In the genomic region with DNA sequence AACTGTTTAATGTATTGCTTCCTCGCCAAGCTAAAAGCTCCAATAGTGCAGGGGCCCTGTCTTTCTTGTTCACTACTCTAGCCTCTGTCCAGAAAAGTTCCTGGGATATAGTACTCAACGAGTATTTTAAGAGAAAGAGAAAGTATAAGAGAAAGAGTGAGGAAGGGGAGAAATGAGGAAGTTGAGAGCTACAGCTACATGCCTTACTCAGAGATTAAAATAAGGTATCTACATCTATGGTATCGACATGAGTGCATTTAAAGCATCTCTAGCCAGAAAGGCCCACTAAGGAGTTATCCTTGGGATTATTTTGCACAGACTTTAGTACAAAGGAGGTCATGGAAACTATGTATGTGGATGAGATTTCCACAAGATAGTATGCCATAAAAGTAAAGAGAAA, we compare ENCODE assay signal across 9 cellular contexts. TPM values are rescaled to one million over a fixed set of nuclear protein-coding genes. Genes with fewer than 3 reads are reported as not detected.
DNase-seq lines count a peak whose midpoint lies in the region; ATAC-seq and TF ChIP-seq lines count a peak whose summit lies in the region.
"Had no signal": no experiment of that assay in that cellular context is flagged by ENCODE, and none has a peak within 500 bp of the region (broad histone marks: within the 10 kb centered on the region; RNA-seq: fewer than 3 reads in every experiment).

No MANE protein-coding gene starts in this region.

- no peak overlapping the region for H2AFZ ChIP-seq in OCI-LY7 (ENCODE audit: low read length)

- no peaks in the 10 kb centered on the region for H3K27me3 ChIP-seq in thoracic aorta (replicated peaks; ENCODE audit: insufficient read depth)

- H3K4me1 ChIP-seq in OCI-LY7 (ENCODE audit: insufficient read depth, low read length, poor library complexity, severe bottlenecking): peaks cover 47% of the 10 kb centered on the region
- H3K4me1 ChIP-seq in thoracic aorta (ENCODE audit: control insufficient read depth in 1 of 2, low read depth in 2 of 2): peaks cover 42 to 45% of the 10 kb centered on the region in 2 donors

- H3K27ac ChIP-seq in OCI-LY7 (ENCODE audit: low read depth, low read length, poor library complexity, severe bottlenecking) (no peak overlapping the region), thoracic aorta (peak overlapping the region in 1 of 2 donors; percentile 1)

- H3K27ac Mint-ChIP-seq in activated CD8-positive, alpha-beta T cell treated with anti-CD3 and anti-CD28 coated beads for 36 hours: peak overlapping the region; percentile 1
- no peak overlapping the region for H3K27ac Mint-ChIP-seq in activated CD8-positive, alpha-beta T cell treated with anti-CD3 and anti-CD28 coated beads, Interleukin-2, amount 10 ng/mL, durations not matched to agents 7 days and 5 days

- no peak for TF ChIP-seq CTCF in activated CD8-positive, alpha-beta T cell treated with anti-CD3 and anti-CD28 coated beads for 36 hours (IDR thresholded peaks at IDR 0.05)
- TF ChIP-seq CTCF in OCI-LY7 (conservative IDR thresholded peaks at IDR 0.05; ENCODE audit: low read length) (no peak), thoracic aorta (IDR thresholded peaks at IDR 0.05) (no peak)

- BruUV-seq in OCI-LY7 (replicated peaks; lab: Mats Ljungman, UMichigan): no TSS peak

- CTCF ChIA-PET in activated CD8-positive, alpha-beta T cell treated with anti-CD3 and anti-CD28 coated beads for 36 hours (lab: Charles Lee): interaction anchor here (1.1 to 1.3 kb wide), 2 partner anchors 13 to 19 kb away, joined by 4 read pairs; no protein-coding TSS in a partner anchor
- CTCF ChIA-PET in activated CD8-positive, alpha-beta T cell treated with anti-CD3 and anti-CD28 coated beads, Interleukin-2, amount 10 ng/mL, durations not matched to agents 7 days and 5 days (lab: Charles Lee): interaction anchor here (1.1 to 1.8 kb wide), 3 partner anchors 10 to 25 kb away, joined by 3 to 5 read pairs (median 4); no protein-coding TSS in a partner anchor
- CTCF ChIA-PET in OCI-LY7 (lab: Charles Lee; ENCODE audit: unreplicated experiment): no interaction called here

- no peak overlapping the region for H3K4me3 Mint-ChIP-seq in activated CD8-positive, alpha-beta T cell treated with anti-CD3 and anti-CD28 coated beads for 36 hours
- no peak overlapping the region for H3K4me3 Mint-ChIP-seq in activated CD8-positive, alpha-beta T cell treated with anti-CD3 and anti-CD28 coated beads, Interleukin-2, amount 10 ng/mL, durations not matched to agents 7 days and 5 days

- H4K20me1 ChIP-seq in OCI-LY7 (ENCODE audit: insufficient read depth, low read length): peaks cover 36% of the 10 kb centered on the region

- DNase-seq in activated CD8-positive, alpha-beta T cell treated with anti-CD3 and anti-CD28 coated beads for 36 hours: no peak
- DNase-seq in activated CD8-positive, alpha-beta T cell treated with anti-CD3 and anti-CD28 coated beads, Interleukin-2, amount 10 ng/mL, durations not matched to agents 7 days and 5 days: no peak
- DNase-seq in OCI-LY7 (ENCODE audit: low spot score) (no peak), thoracic aorta (ENCODE audit: low spot score) (no peak), UCSD-AML1 (lab: John Stamatoyannopoulos, UW; ENCODE audit: unreplicated experiment) (no peak), cerebellum (ENCODE audit: low spot score) (no peak), ACHN (no peak)
- DNase-seq: H7 had no signal

- in situ Hi-C loops in ACHN (cut with HindIII; ENCODE audit: low pct_ligation_motif_present, low pct_unique_long_range_greater_than_20kb, low sequenced_read_pairs): no loop called here

- peaks cover 33% of the 10 kb centered on the region for H3K36me3 Mint-ChIP-seq in activated CD8-positive, alpha-beta T cell treated with anti-CD3 and anti-CD28 coated beads for 36 hours (ENCODE audit: low read depth)
- H3K36me3 Mint-ChIP-seq in activated CD8-positive, alpha-beta T cell treated with anti-CD3 and anti-CD28 coated beads, Interleukin-2, amount 10 ng/mL, durations not matched to agents 7 days and 5 days (ENCODE audit: low read depth): peaks cover 24% of the 10 kb centered on the region

- intact Hi-C loops in activated CD8-positive, alpha-beta T cell treated with anti-CD3 and anti-CD28 coated beads for 36 hours (cut with micrococcal nuclease): no loop called here
- intact Hi-C loops in OCI-LY7 (cut with micrococcal nuclease; ENCODE audit: unreplicated experiment): no loop called here

- peaks cover 79% of the 10 kb centered on the region for H3K79me2 ChIP-seq in OCI-LY7 (ENCODE audit: insufficient read depth, low read depth, low read length)

- H3K9me3 Mint-ChIP-seq in activated CD8-positive, alpha-beta T cell treated with anti-CD3 and anti-CD28 coated beads for 36 hours: no peaks in the 10 kb centered on the region
- H3K9me3 Mint-ChIP-seq in activated CD8-positive, alpha-beta T cell treated with anti-CD3 and anti-CD28 coated beads, Interleukin-2, amount 10 ng/mL, durations not matched to agents 7 days and 5 days (ENCODE audit: insufficient read depth): no peaks in the 10 kb centered on the region

- POLR2A ChIA-PET in activated CD8-positive, alpha-beta T cell treated with anti-CD3 and anti-CD28 coated beads for 36 hours (lab: Charles Lee): no interaction called here
- POLR2A ChIA-PET in activated CD8-positive, alpha-beta T cell treated with anti-CD3 and anti-CD28 coated beads, Interleukin-2, amount 10 ng/mL, durations not matched to agents 7 days and 5 days (lab: Charles Lee): no interaction called here
- POLR2A ChIA-PET in OCI-LY7 (lab: Charles Lee): interaction anchor here (0.6 to 3.1 kb wide), 6 partner anchors 9 to 855 kb away, joined by 3 to 18 read pairs (median 4); no protein-coding TSS in a partner anchor

- peaks cover 26% of the 10 kb centered on the region for H3K36me3 ChIP-seq in OCI-LY7 (ENCODE audit: insufficient read depth, low read length)
- peaks cover 7% of the 10 kb centered on the region for H3K36me3 ChIP-seq in thoracic aorta

- H3K9me3 ChIP-seq in OCI-LY7 (ENCODE audit: low read length) (no peaks in the 10 kb centered on the region), thoracic aorta (no peaks in the 10 kb centered on the region)

- no peak for ATAC-seq in activated CD8-positive, alpha-beta T cell treated with anti-CD3 and anti-CD28 coated beads for 36 hours
- ATAC-seq in activated CD8-positive, alpha-beta T cell treated with anti-CD3 and anti-CD28 coated beads, Interleukin-2, amount 10 ng/mL, durations not matched to agents 7 days and 5 days: no peak
- ATAC-seq in HG02981 (IDR thresholded peaks at IDR 0.05; ENCODE audit: unreplicated experiment) (peak; percentile 70), thoracic aorta (ENCODE audit: insufficient number of reproducible peaks, low FRiP score, low read depth) (no peak)

- peak overlapping the region; percentile 51 for H3K4me2 ChIP-seq in OCI-LY7 (ENCODE audit: low read length)

- H3K27me3 Mint-ChIP-seq in activated CD8-positive, alpha-beta T cell treated with anti-CD3 and anti-CD28 coated beads for 36 hours: no peaks in the 10 kb centered on the region
- no peaks in the 10 kb centered on the region for H3K27me3 Mint-ChIP-seq in activated CD8-positive, alpha-beta T cell treated with anti-CD3 and anti-CD28 coated beads, Interleukin-2, amount 10 ng/mL, durations not matched to agents 7 days and 5 days (ENCODE audit: low read depth)

- H3K4me1 Mint-ChIP-seq in activated CD8-positive, alpha-beta T cell treated with anti-CD3 and anti-CD28 coated beads for 36 hours (ENCODE audit: low read depth): peaks cover 57% of the 10 kb centered on the region
- H3K4me1 Mint-ChIP-seq in activated CD8-positive, alpha-beta T cell treated with anti-CD3 and anti-CD28 coated beads, Interleukin-2, amount 10 ng/mL, durations not matched to agents 7 days and 5 days (ENCODE audit: low read depth): peaks cover 24% of the 10 kb centered on the region

- H3K4me3 ChIP-seq in OCI-LY7 (ENCODE audit: low read depth, low read length, poor library complexity, severe bottlenecking): peak overlapping the region; percentile 11
- peak overlapping the region; percentile 1 for H3K4me3 ChIP-seq in thoracic aorta

- no peaks in the 10 kb centered on the region for H3K9me2 ChIP-seq in OCI-LY7 (ENCODE audit: insufficient read depth, low read length)

RNA-seq across cellular contexts. Expression of a gene that starts 28.5 kb away (rescaled TPM):
- 100 to 1,000 TPM in 1 of 2 experiments, 10 to 100 TPM in 1; 97.5 to 101 TPM for total RNA-seq in activated CD8-positive, alpha-beta T cell treated with anti-CD3 and anti-CD28 coated beads for 36 hours
- 100 to 1,000 TPM; 107 to 109 TPM for total RNA-seq in activated CD8-positive, alpha-beta T cell treated with anti-CD3 and anti-CD28 coated beads, Interleukin-2, amount 10 ng/mL, durations not matched to agents 7 days and 5 days
- 121 and 148 TPM in 2 replicates for total RNA-seq in OCI-LY7 (2014; rRNA removed; shearing (Covaris generic))
- total RNA-seq in OCI-LY7 (2022) (120 and 125 TPM in 2 replicates), thoracic aorta (100 to 1,000 TPM; 135 to 139 TPM), cerebellum (202 TPM)
